2 cellular contexts compared by ENCODE assay signal in the genomic region with DNA sequence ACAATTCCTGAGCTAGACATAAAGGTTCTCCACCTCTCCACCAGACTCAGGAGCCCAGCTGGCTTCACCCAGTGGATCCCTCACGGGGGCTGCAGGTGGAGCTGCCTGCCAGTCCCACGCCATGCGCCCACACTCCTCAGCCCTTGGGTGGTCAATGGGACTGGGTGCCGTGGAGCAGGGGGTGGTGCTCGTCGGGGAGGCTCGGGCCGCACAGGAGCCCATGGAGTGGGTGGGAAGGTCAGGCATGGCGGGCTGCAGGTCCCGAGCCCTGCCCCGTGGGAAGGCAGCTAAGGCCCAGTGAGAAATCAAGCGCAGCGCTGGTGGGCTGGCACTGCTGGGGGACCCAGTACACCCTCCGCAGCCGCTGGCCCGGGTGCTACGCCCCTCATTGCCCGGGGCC.
DNase-seq lines count a peak whose midpoint lies in the region; TF ChIP-seq lines count a peak whose summit lies in the region.
"Not testable (repeated sequence)": the region's sequence is repeated elsewhere in the genome, so short reads cannot be mapped to it uniquely, and the experiment has no call there.

No MANE protein-coding gene starts in this region.

- not testable (repeated sequence) for H3K4me1 ChIP-seq in spleen

- peaks cover 0 to 20% (median under 1%) of the 10 kb centered on the region in 8 donors for H3K9me3 ChIP-seq in spleen

- intact Hi-C loops in spleen (cut with DNase I; ENCODE audit: low total_unique reads): not testable (repeated sequence)

- TF ChIP-seq POLR2A in spleen (IDR thresholded peaks at IDR 0.05): not testable (repeated sequence)

- DNase-seq in activated gamma-delta T cell (lab: John Stamatoyannopoulos, UW) (peak; percentile 3), spleen (peak; percentile 64)

- H3K4me3 ChIP-seq in spleen: not testable (repeated sequence)

- 88 to 93% (median 91%) methylated on average over 6 to 18 of the region's 18 CpGs for WGBS in spleen, 5 donors

- TF ChIP-seq CTCF in spleen (IDR thresholded peaks at IDR 0.05 in 8 of 11, conservative IDR thresholded peaks at IDR 0.05 in 3 of 11): not testable (repeated sequence)

- H3K27ac ChIP-seq in spleen: not testable (repeated sequence)

- H3K36me3 ChIP-seq in spleen: not testable (repeated sequence)

- H3K27me3 ChIP-seq in spleen (replicated peaks in 1 of 7): not testable (repeated sequence)
